ENCODE assay signal across 12 cellular contexts in genomic region chr16:74577882-74578366, GRCh38. TPM values are rescaled to one million over a fixed set of nuclear protein-coding genes. Genes with fewer than 3 reads are reported as not detected.
DNase-seq lines count a peak whose midpoint lies in the region; FAIRE-seq and TF ChIP-seq lines count a peak whose summit lies in the region.
"Had no signal": no experiment of that assay in that cellular context is flagged by ENCODE, and none has a peak within 500 bp of the region (broad histone marks: within the 10 kb centered on the region; RNA-seq: fewer than 3 reads in every experiment).

No MANE protein-coding gene starts in this region.

- no peak overlapping the region for H3K27ac Mint-ChIP-seq in activated naive CD4-positive, alpha-beta T cell treated with anti-CD3 and anti-CD28 coated beads, Interleukin-2, amount 50 U/mL, for 24 hours

- H3K27ac ChIP-seq in OCI-LY3 (ENCODE audit: low read length): peak overlapping the region; percentile 33
- H3K27ac ChIP-seq: neutrophil had no signal

- no peak for TF ChIP-seq CTCF in OCI-LY3 (IDR thresholded peaks at IDR 0.05; ENCODE audit: low read depth, low read length)

- FAIRE-seq in urothelium cell line (lab: Jason Lieb, UNC) (no peak), frontal cortex (lab: Jason Lieb, UNC) (no peak)
- FAIRE-seq: G401.6 had no signal

- peaks cover 34% of the 10 kb centered on the region for H3K4me1 ChIP-seq in OCI-LY3 (ENCODE audit: low read length)

- DNase-seq in activated naive CD4-positive, alpha-beta T cell treated with anti-CD3 and anti-CD28 coated beads, Interleukin-2, amount 50 U/mL, for 16 hours: no peak
- peak; percentile 29 for DNase-seq in dermis blood vessel endothelial cell
- peak; percentile 12 for DNase-seq in urothelium cell line (ENCODE audit: low spot score)
- DNase-seq in frontal cortex (ENCODE audit: low spot score in 2 of 2): no peak
- no peak for DNase-seq in DMS 273 (lab: John Stamatoyannopoulos, UW; ENCODE audit: unreplicated experiment)
- no peak for DNase-seq in NK-92 treated with Interleukin-12 subunit alpha and Interleukin-12 subunit beta, amount 100 ng/mL, for 24 hours (lab: John Stamatoyannopoulos, UW)
- DNase-seq: activated CD8-positive, alpha-beta memory T cell treated with anti-CD3 and anti-CD28 coated beads for 24 hours; NCI-H524 treated with DMSO at 0.1 percent for 48 hours had no signal

- H2AFZ ChIP-seq in OCI-LY3 (ENCODE audit: low read depth, low read length): no peak overlapping the region

- peak overlapping the region; percentile 49 for H3K4me3 Mint-ChIP-seq in activated naive CD4-positive, alpha-beta T cell treated with anti-CD3 and anti-CD28 coated beads, Interleukin-2, amount 50 U/mL, for 24 hours

- H3K4me2 ChIP-seq in OCI-LY3 (ENCODE audit: low read length): peak overlapping the region; percentile 67

- H3K9me3 ChIP-seq in OCI-LY3 (ENCODE audit: insufficient read depth, low read length): no peaks in the 10 kb centered on the region
- H3K9me3 ChIP-seq: neutrophil had no signal

- H3K36me3 Mint-ChIP-seq in activated naive CD4-positive, alpha-beta T cell treated with anti-CD3 and anti-CD28 coated beads, Interleukin-2, amount 50 U/mL, for 24 hours: peaks cover 5% of the 10 kb centered on the region

- no peaks in the 10 kb centered on the region for H3K36me3 ChIP-seq in OCI-LY3 (replicated peaks; ENCODE audit: low read depth, low read length)
- H3K36me3 ChIP-seq: neutrophil had no signal

- H3K27me3 Mint-ChIP-seq in activated naive CD4-positive, alpha-beta T cell treated with anti-CD3 and anti-CD28 coated beads, Interleukin-2, amount 50 U/mL, for 24 hours: no peaks in the 10 kb centered on the region

- H3K9ac ChIP-seq in OCI-LY3 (ENCODE audit: low read length): no peak overlapping the region

- H3K4me3 ChIP-seq in OCI-LY3 (ENCODE audit: low read length): peak overlapping the region; percentile 35

- H3K27me3 ChIP-seq in OCI-LY3 (ENCODE audit: low read depth, low read length): no peaks in the 10 kb centered on the region
- H3K27me3 ChIP-seq: neutrophil had no signal

- peaks cover 94% of the 10 kb centered on the region for H3K79me2 ChIP-seq in OCI-LY3 (ENCODE audit: low read length)

- H3K9me3 Mint-ChIP-seq in activated naive CD4-positive, alpha-beta T cell treated with anti-CD3 and anti-CD28 coated beads, Interleukin-2, amount 50 U/mL, for 24 hours: no peaks in the 10 kb centered on the region

- H4K20me1 ChIP-seq in OCI-LY3 (ENCODE audit: insufficient read depth, low read length): peaks cover 47% of the 10 kb centered on the region

- H3K4me1 Mint-ChIP-seq in activated naive CD4-positive, alpha-beta T cell treated with anti-CD3 and anti-CD28 coated beads, Interleukin-2, amount 50 U/mL, for 24 hours: peaks cover 73% of the 10 kb centered on the region

RNA-seq across cellular contexts. Expression of gene GLG1, which starts 29.0 kb away (rescaled TPM):
- 104 and 225 TPM in 2 replicates for total RNA-seq in dermis blood vessel endothelial cell
- total RNA-seq in frontal cortex: 64.8 TPM

Comparison
In these comparisons a context has a peak if more than half of its experiments do, and no peak if none do; other contexts are left out.
1. DNase-seq: peak in dermis blood vessel endothelial cell (single experiment) and urothelium cell line (single experiment); none in activated naive CD4-positive, alpha-beta T cell treated with anti-CD3 and anti-CD28 coated beads, Interleukin-2, amount 50 U/mL, for 16 hours (single experiment), frontal cortex (0 of 2), DMS 273 (single experiment) and NK-92 treated with Interleukin-12 subunit alpha and Interleukin-12 subunit beta, amount 100 ng/mL, for 24 hours (single experiment).